In the genomic region with DNA sequence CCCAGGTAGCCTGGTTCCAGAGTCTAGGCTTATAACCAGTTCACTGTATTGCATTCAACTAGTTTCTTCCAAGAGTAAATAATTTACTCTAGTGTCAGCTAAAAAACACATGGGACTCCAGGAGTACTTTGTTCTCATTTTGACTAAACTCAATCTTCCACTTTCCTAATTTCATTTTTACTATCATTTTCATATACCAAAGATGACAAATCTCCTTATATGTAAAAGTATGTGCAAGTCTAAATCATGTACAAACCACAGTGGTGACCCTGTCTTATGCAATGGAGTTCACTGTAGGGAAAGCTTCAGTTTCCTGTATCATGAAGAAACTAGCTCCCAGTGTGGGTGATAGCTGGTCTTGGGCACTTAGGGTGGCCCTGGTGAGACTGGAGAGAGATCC, we compare ENCODE assay signal across 15 cellular contexts.
DNase-seq lines count a peak whose midpoint lies in the region; ATAC-seq and TF ChIP-seq lines count a peak whose summit lies in the region.
"Had no signal": no experiment of that assay in that cellular context is flagged by ENCODE, and none has a peak within 500 bp of the region (broad histone marks: within the 10 kb centered on the region; RNA-seq: fewer than 3 reads in every experiment).

No MANE protein-coding gene starts in this region.

- TF ChIP-seq POLR2A in GM18505 (IDR thresholded peaks at IDR 0.05; ENCODE audit: borderline replicate concordance, extremely low read depth, insufficient read depth, insufficient read length): no peak

- ATAC-seq in GM18517 (IDR thresholded peaks at IDR 0.05; ENCODE audit: unreplicated experiment) (peak; percentile 81), GM19452 (IDR thresholded peaks at IDR 0.05; ENCODE audit: unreplicated experiment) (peak; percentile 89), HG02840 (IDR thresholded peaks at IDR 0.05; ENCODE audit: low FRiP score, unreplicated experiment) (peak; percentile 63), HG03520 (IDR thresholded peaks at IDR 0.05; ENCODE audit: unreplicated experiment) (peak; percentile 84), GM18505 (IDR thresholded peaks at IDR 0.05; ENCODE audit: unreplicated experiment) (no peak), esophagus mucosa (no peak)

- DNase-seq in DMS153 (lab: John Stamatoyannopoulos, UW): no peak
- no peak for DNase-seq in islet precursor cell
- DNase-seq: activated CD4-positive, alpha-beta T cell treated with anti-CD3 and anti-CD28 coated beads for 4 hours; CD4-positive, CD25-positive, alpha-beta regulatory T cell; head of caudate nucleus; NCI-H1048; SK-N-SH; stimulated activated CD4-positive, alpha-beta T cell treated with anti-CD3 and anti-CD28 coated beads, Interleukin-4, amount 100 ng/mL, for 1 hour; substantia nigra had no signal

Comparison
In these comparisons a context has a peak if more than half of its experiments do, and no peak if none do; other contexts are left out.
1. ATAC-seq: peak in GM18517 (single experiment), GM19452 (single experiment), HG02840 (single experiment) and HG03520 (single experiment); none in GM18505 (single experiment) and esophagus mucosa (single experiment).